22 cellular contexts compared by ENCODE assay signal in the genomic region with DNA sequence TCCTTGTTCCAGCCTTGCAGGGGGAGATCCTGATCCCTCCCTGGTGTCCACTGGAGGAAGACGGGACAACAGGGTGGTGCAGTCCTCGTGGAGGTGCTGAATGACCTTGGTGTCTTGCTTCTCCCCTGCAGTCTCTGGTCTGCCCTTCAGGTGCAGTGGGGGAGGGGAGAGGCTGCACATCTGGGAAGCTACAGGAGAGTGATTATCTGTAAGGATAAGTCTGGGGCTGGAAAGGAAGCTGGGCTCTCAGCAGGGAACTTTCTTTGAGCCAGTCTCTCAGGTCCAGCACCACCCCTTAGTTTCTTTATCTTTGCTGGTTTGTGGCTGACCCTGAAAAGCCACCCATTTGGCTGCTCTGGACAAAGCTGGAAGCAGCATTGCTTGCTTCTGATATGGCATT.
DNase-seq lines count a peak whose midpoint lies in the region; ATAC-seq, FAIRE-seq and TF ChIP-seq lines count a peak whose summit lies in the region.
"Had no signal": no experiment of that assay in that cellular context is flagged by ENCODE, and none has a peak within 500 bp of the region (broad histone marks: within the 10 kb centered on the region; RNA-seq: fewer than 3 reads in every experiment).

No MANE protein-coding gene starts in this region.

- POLR2A ChIA-PET in H1 (lab: Charles Lee; ENCODE audit: partially characterized antibody) = no interaction called here

- H2AK5ac ChIP-seq in H1 (ENCODE audit: low read depth, low read length) (no peak overlapping the region; the same call in 1 of the 2 replicates), mesendoderm (ENCODE audit: low read length) (no peak overlapping the region)

- H4K91ac ChIP-seq in H1 (replicated peaks; ENCODE audit: insufficient read length, low read length) = no peak overlapping the region

- no peak overlapping the region for H3K14ac ChIP-seq in H1 (ENCODE audit: insufficient read length)

- H3K56ac ChIP-seq in H1 (replicated peaks; ENCODE audit: insufficient read length, low read depth, low read length) (no peak overlapping the region), mesendoderm (ENCODE audit: low read length) (no peak overlapping the region)

- TF ChIP-seq POLR2A in H1 (IDR thresholded peaks at IDR 0.05; ENCODE audit: control extremely low read depth in 1 of 2, low read depth in 2 of 2, low read length in 2 of 2) (no peak), right lobe of liver (IDR thresholded peaks at IDR 0.05) (no peak)

- FAIRE-seq in H1 (lab: Jason Lieb, UNC) = no peak
- FAIRE-seq: A549, GM12878, GM19239 had no signal

- no peak overlapping the region for H2BK12ac ChIP-seq in H1 (ENCODE audit: low read depth, low read length)

- no peaks in the 10 kb centered on the region for H3F3A ChIP-seq in GM23338 (replicated peaks; ENCODE audit: low read depth)

- H3K79me2 ChIP-seq in GM23338 (replicated peaks; ENCODE audit: insufficient read depth) (no peaks in the 10 kb centered on the region), H1 (ENCODE audit: control insufficient read depth in 1 of 2, insufficient read depth in 2 of 2, low read length in 2 of 2) (no peaks in the 10 kb centered on the region), mesendoderm (ENCODE audit: control insufficient read depth, insufficient read depth, low read length) (no peaks in the 10 kb centered on the region)

- no peaks in the 10 kb centered on the region for H3K79me1 ChIP-seq in H1 (ENCODE audit: low read depth, low read length)
- H3K79me1 ChIP-seq in mesendoderm (ENCODE audit: low read length) = no peaks in the 10 kb centered on the region

- H3K9me3 Mint-ChIP-seq in GM23338 = no peaks in the 10 kb centered on the region
- H3K9me3 Mint-ChIP-seq: CD4-positive, alpha-beta memory T cell had no signal

- no peak for ATAC-seq in GM23338
- ATAC-seq in right lobe of liver = no peak
- ATAC-seq: A549, GM12878, HCT116 had no signal

- no peaks in the 10 kb centered on the region for H3K36me3 Mint-ChIP-seq in GM23338 (ENCODE audit: low read depth)
- H3K36me3 Mint-ChIP-seq: CD4-positive, alpha-beta memory T cell had no signal

- no peak overlapping the region for H3K4me3 Mint-ChIP-seq in GM23338

- TF ChIP-seq EP300 in H1 (IDR thresholded peaks at IDR 0.05; ENCODE audit: borderline replicate concordance in 1 of 2, low read depth in 2 of 2, low read length in 2 of 2) = no peak

- H3K36me3 ChIP-seq in GM23338 (ENCODE audit: insufficient read depth) (no peaks in the 10 kb centered on the region), H1 (ENCODE audit: control insufficient read depth in 2 of 4, insufficient read depth in 4 of 4, low read length in 3 of 4) (no peaks in the 10 kb centered on the region), mesendoderm (ENCODE audit: control insufficient read depth, insufficient read depth, low read length) (no peaks in the 10 kb centered on the region), right lobe of liver (no peaks in the 10 kb centered on the region)

- DNase-seq in GM23338 (ENCODE audit: low spot score) (no peak), H1 (ENCODE audit: low read depth in 1 of 2, low spot score in 2 of 2) (no peak), mesendoderm (peak; percentile 54), KBM-7 (no peak), right lobe of liver (no peak), cerebellar cortex (ENCODE audit: low spot score) (no peak)
- DNase-seq: 8988T; ACHN; AML-193; C1 segment of cervical spinal cord; Calu3; CD4-positive, alpha-beta memory T cell; COR-L47; DMS53; DMS79 treated with DMSO at 0.1 percent for 48 hours; GDM1; GM23248; H7 had no signal

- H3K9me3 ChIP-seq in H1 (ENCODE audit: insufficient read depth in 2 of 2, low read depth in 1 of 2, low read length in 1 of 2) (no peaks in the 10 kb centered on the region), right lobe of liver (no peaks in the 10 kb centered on the region)
- H3K9me3 ChIP-seq: A549 had no signal

- H3K4me3 ChIP-seq in GM23338 = no peak overlapping the region
- H3K4me3 ChIP-seq in H1 (ENCODE audit: extremely low read depth in 1 of 4, insufficient read depth in 2 of 4, low read depth in 3 of 4, low read length in 4 of 4) = no peak overlapping the region
- no peak overlapping the region for H3K4me3 ChIP-seq in mesendoderm (ENCODE audit: low read length)
- no peak overlapping the region for H3K4me3 ChIP-seq in right lobe of liver
- H3K4me3 ChIP-seq: A549, GM12878, GM23248 had no signal

- H2BK5ac ChIP-seq in H1 (ENCODE audit: low read depth, low read length) (no peak overlapping the region), mesendoderm (ENCODE audit: low read length) (no peak overlapping the region)

- in situ Hi-C loops in KBM-7 (cut with MboI; ENCODE audit: low pct_unique_long_range_greater_than_20kb, low sequenced_read_pairs) = no loop called here

- no peak overlapping the region for H3K4ac ChIP-seq in H1 (replicated peaks; ENCODE audit: insufficient read length, low read depth, low read length)
- no peak overlapping the region for H3K4ac ChIP-seq in mesendoderm (ENCODE audit: low read depth, low read length)

- H2AFZ ChIP-seq in GM23338 (no peak overlapping the region), H1 (ENCODE audit: low read length) (no peak overlapping the region)
- H2AFZ ChIP-seq: GM23248 had no signal

- no peaks in the 10 kb centered on the region for H3K9me2 ChIP-seq in GM23338 (ENCODE audit: insufficient read depth)

- H3K27me3 Mint-ChIP-seq in GM23338 (ENCODE audit: insufficient read depth, low read depth, poor library complexity) = peaks cover 4% of the 10 kb centered on the region

- H3K27ac ChIP-seq in GM23338 (ENCODE audit: low read depth) (no peak overlapping the region), H1 (ENCODE audit: low read depth, low read length) (no peak overlapping the region), mesendoderm (ENCODE audit: low read depth, low read length) (no peak overlapping the region), right lobe of liver (no peak overlapping the region)
- H3K27ac ChIP-seq: A549, GM23248 had no signal

- H4K8ac ChIP-seq in H1 (ENCODE audit: extremely low read depth, insufficient read depth, low read length) (no peak overlapping the region), mesendoderm (ENCODE audit: low read depth, low read length) (no peak overlapping the region)

- H3K23me2 ChIP-seq in H1 (ENCODE audit: low read depth, low read length) = peaks cover 9% of the 10 kb centered on the region; the same call in 1 of the 2 replicates

- H3K27me3 ChIP-seq in GM23338 (ENCODE audit: insufficient read depth) (peaks cover 29% of the 10 kb centered on the region), H1 (replicated peaks in 1 of 4; ENCODE audit: control insufficient read depth in 3 of 4, extremely low read depth in 1 of 4, insufficient read depth in 3 of 4, low read length in 3 of 4) (peaks cover 7 to 27% (median 25%) of the 10 kb centered on the region in 4 experiments), mesendoderm (ENCODE audit: insufficient read depth, low read length, poor library complexity) (no peaks in the 10 kb centered on the region), right lobe of liver (no peaks in the 10 kb centered on the region)

- H3K23ac ChIP-seq in H1 (ENCODE audit: insufficient read length) (no peak overlapping the region), mesendoderm (ENCODE audit: low read length) (no peak overlapping the region)

- no peak for TF ChIP-seq RAD21 in H1 (IDR thresholded peaks at IDR 0.05 in 1 of 2, conservative IDR thresholded peaks at IDR 0.05 in 1 of 2; ENCODE audit: low read depth in 2 of 2, low read length in 2 of 2)

- H4K20me1 ChIP-seq in GM23338 (replicated peaks; ENCODE audit: insufficient read depth) (no peaks in the 10 kb centered on the region), H1 (replicated peaks in 1 of 2; ENCODE audit: control insufficient read depth in 1 of 2, insufficient read depth in 2 of 2, low read length in 2 of 2) (peaks cover 0 to 3% of the 10 kb centered on the region in 2 experiments)

- TF ChIP-seq CTCF in GM23338 (conservative IDR thresholded peaks at IDR 0.05; ENCODE audit: low read depth in 2 of 2) (no peak), H1 (IDR thresholded peaks at IDR 0.05; ENCODE audit: control extremely low read depth in 1 of 3, insufficient read depth in 1 of 3, low read depth in 1 of 3, low read length in 3 of 3) (no peak), right lobe of liver (IDR thresholded peaks at IDR 0.05) (no peak)

- H3K9ac ChIP-seq in H1 (replicated peaks in 1 of 4; ENCODE audit: extremely low read depth in 1 of 4, low read depth in 3 of 4, low read length in 3 of 4) = no peak overlapping the region
- H3K9ac ChIP-seq in mesendoderm (ENCODE audit: low read length) = no peak overlapping the region
- H3K9ac ChIP-seq: GM23248 had no signal

- H3K18ac ChIP-seq in H1 (ENCODE audit: extremely low read depth, low read length) (0 out of 2 replicates have a peak overlapping the region, but pooled peaks have one; percentile 65), mesendoderm (ENCODE audit: low read length) (no peak overlapping the region)

- peaks cover 17% of the 10 kb centered on the region for H3K4me1 ChIP-seq in GM23338 (ENCODE audit: insufficient read depth)
- H3K4me1 ChIP-seq in H1 (replicated peaks in 1 of 4; ENCODE audit: control insufficient read depth in 3 of 4, insufficient read depth in 4 of 4, low read length in 3 of 4) = peaks cover 2 to 7% (median 5%) of the 10 kb centered on the region in 4 experiments; a peak in 5 of 7 replicates
- peaks cover 2% of the 10 kb centered on the region for H3K4me1 ChIP-seq in mesendoderm (ENCODE audit: control insufficient read depth, low read depth, low read length)
- H3K4me1 ChIP-seq in right lobe of liver = peaks cover 0 to 16% (median 7%) of the 10 kb centered on the region in 4 donors
- H3K4me1 ChIP-seq: A549 had no signal

- no peak overlapping the region for H2BK15ac ChIP-seq in H1 (ENCODE audit: low read length)
- no peak overlapping the region for H2BK15ac ChIP-seq in mesendoderm (replicated peaks; ENCODE audit: low read depth)

- no peak overlapping the region; the same call in 1 of the 2 replicates for H2BK20ac ChIP-seq in H1 (ENCODE audit: low read length)

- intact Hi-C loops in right lobe of liver (cut with DNase I) = no loop called here

- H3K27ac Mint-ChIP-seq in GM23338 = no peak overlapping the region
- H3K27ac Mint-ChIP-seq: CD4-positive, alpha-beta memory T cell had no signal

- CTCF ChIA-PET in H1 (lab: Charles Lee; ENCODE audit: partially characterized antibody) = interaction anchor here (0.6 to 12.9 kb wide), 13 partner anchors 8 to 268 kb away, joined by 3 to 140 read pairs (median 3); no protein-coding TSS in a partner anchor

- H4K5ac ChIP-seq in H1 (ENCODE audit: insufficient read length, low read depth, low read length) (no peak overlapping the region), mesendoderm (ENCODE audit: low read length) (no peak overlapping the region)

- H3K4me2 ChIP-seq in GM23338 (0 out of 2 replicates have a peak overlapping the region, but pooled peaks have one; percentile 23), H1 (ENCODE audit: insufficient read depth in 1 of 2, low read depth in 2 of 2, low read length in 2 of 2) (peak overlapping the region in 1 of 2 experiments; percentile 61; a peak in 2 of 4 replicates), mesendoderm (ENCODE audit: low read length) (no peak overlapping the region)
- H3K4me2 ChIP-seq: A549 had no signal

- H3K4me1 Mint-ChIP-seq in GM23338 = peaks cover 21% of the 10 kb centered on the region
- H3K4me1 Mint-ChIP-seq: CD4-positive, alpha-beta memory T cell had no signal

- 59% methylated on average over 2 of the region's 2 CpGs; no CpG with 5 or more reads in 1 of the 2 experiments for WGBS in H1 (ENCODE audit: extremely low coverage in 1 of 2, insufficient coverage in 1 of 2, insufficient read length in 1 of 2, insufficient replicate concordance in 2 of 2, low coverage in 1 of 2, low lambda C conversion rate in 2 of 2, missing lambda C conversion rate in 1 of 2), 2 experiments
- no CpG with 5 or more reads among the region's 2 CpGs for WGBS in mesendoderm (ENCODE audit: extremely low coverage, insufficient coverage, low lambda C conversion rate)
- WGBS in right lobe of liver (ENCODE audit: insufficient coverage, low coverage, low lambda C conversion rate, missing lambda C conversion rate) = 0% methylated on average over 2 of the region's 2 CpGs

- H2BK120ac ChIP-seq in H1 (replicated peaks; ENCODE audit: low read depth, low read length) (no peak overlapping the region), mesendoderm (ENCODE audit: low read depth, low read length) (no peak overlapping the region)
